In genomic region chr19:4519521-4520277, GRCh38 we compare ENCODE assay signal across 8 cellular contexts. TPM values are rescaled to one million over a fixed set of nuclear protein-coding genes. Genes with fewer than 3 reads are reported as not detected.
DNase-seq lines count a peak whose midpoint lies in the region; ATAC-seq lines count a peak whose summit lies in the region.
"Had no signal": no experiment of that assay in that cellular context is flagged by ENCODE, and none has a peak within 500 bp of the region (broad histone marks: within the 10 kb centered on the region; RNA-seq: fewer than 3 reads in every experiment).

No MANE protein-coding gene starts in this region.

- H2AFZ ChIP-seq in mesenchymal stem cell (ENCODE audit: low read depth, low read length) = no peak overlapping the region

- H2BK12ac ChIP-seq in mesenchymal stem cell (ENCODE audit: low read length in 2 of 2) = no peak overlapping the region

- H3K18ac ChIP-seq in mesenchymal stem cell (ENCODE audit: low read depth in 1 of 2, low read length in 2 of 2) = no peak overlapping the region

- WGBS in mesenchymal stem cell = 79% methylated on average over 9 of the region's 9 CpGs

- H3K4me3 ChIP-seq in mesenchymal stem cell (ENCODE audit: insufficient read depth in 1 of 2, low read depth in 1 of 2, low read length in 2 of 2) = no peak overlapping the region
- H3K4me3 ChIP-seq: smooth muscle cell had no signal

- peak overlapping the region in 1 of 2 experiments; percentile 7 for H3K4ac ChIP-seq in mesenchymal stem cell (ENCODE audit: low read depth in 1 of 2, low read length in 2 of 2)

- no peaks in the 10 kb centered on the region for H3K36me3 ChIP-seq in mesenchymal stem cell (ENCODE audit: control insufficient read depth in 1 of 2, insufficient read depth in 2 of 2, low read depth in 1 of 2, low read length in 2 of 2)

- H3K4me2 ChIP-seq in mesenchymal stem cell (ENCODE audit: low read length, poor library complexity, severe bottlenecking) = no peak overlapping the region
- H3K4me2 ChIP-seq: smooth muscle cell had no signal

- H3K23ac ChIP-seq in mesenchymal stem cell (ENCODE audit: low read length in 2 of 2) = no peak overlapping the region

- H4K8ac ChIP-seq in mesenchymal stem cell (ENCODE audit: low read length) = no peak overlapping the region

- H3K4me1 ChIP-seq in mesenchymal stem cell (ENCODE audit: control insufficient read depth, insufficient read depth, low read depth, low read length) = peaks cover 29% of the 10 kb centered on the region

- no peak overlapping the region for H2BK120ac ChIP-seq in mesenchymal stem cell (ENCODE audit: low read depth, low read length)

- peaks cover 0 to 25% of the 10 kb centered on the region in 2 experiments for H3K27me3 ChIP-seq in mesenchymal stem cell (ENCODE audit: control insufficient read depth in 1 of 2, insufficient read depth in 1 of 2, low read length in 2 of 2)

- H3K9me3 ChIP-seq in mesenchymal stem cell (ENCODE audit: control insufficient read depth, low read length) = no peaks in the 10 kb centered on the region

- no peak overlapping the region for H3K14ac ChIP-seq in mesenchymal stem cell (ENCODE audit: low read length in 2 of 2)

- H3K79me1 ChIP-seq in mesenchymal stem cell (replicated peaks; ENCODE audit: low read length, poor library complexity, severe bottlenecking) = no peaks in the 10 kb centered on the region

- ATAC-seq in GM19467 (IDR thresholded peaks at IDR 0.05; ENCODE audit: unreplicated experiment) = no peak

- no peak overlapping the region for H2BK5ac ChIP-seq in mesenchymal stem cell (ENCODE audit: low read depth, low read length, poor library complexity, severe bottlenecking)

- H4K91ac ChIP-seq in mesenchymal stem cell (ENCODE audit: low read length) = peak overlapping the region; percentile 34

- H3K27ac ChIP-seq in caudate nucleus (ENCODE audit: low read depth, low read length) = peak overlapping the region; percentile 88
- no peak overlapping the region for H3K27ac ChIP-seq in mesenchymal stem cell (ENCODE audit: low read length, poor library complexity, severe bottlenecking)

- H2BK15ac ChIP-seq in mesenchymal stem cell (ENCODE audit: low read depth, poor library complexity, severe bottlenecking) = no peak overlapping the region

- H2AK5ac ChIP-seq in mesenchymal stem cell (ENCODE audit: low read length, severe bottlenecking) = no peak overlapping the region

- peak; percentile 50 for DNase-seq in AG08395 (ENCODE audit: low spot score)
- peak in 5 of 61 donors; percentile 6 to 49 (median 19) for DNase-seq in caudate nucleus (lab: John Stamatoyannopoulos, UW)
- peak; percentile 53 for DNase-seq in mesenchymal stem cell
- DNase-seq in dedifferentiated amniotic fluid mesenchymal stem cell (ENCODE audit: extremely low spot score) = no peak
- no peak for DNase-seq in NCI-H748 treated with DMSO at 0.1 percent for 48 hours (lab: John Stamatoyannopoulos, UW)

- H3K9ac ChIP-seq in mesenchymal stem cell (ENCODE audit: low read length) = peak overlapping the region; percentile 76

RNA-seq across cellular contexts. Expression of gene PLIN4, which starts 1.4 kb away (rescaled TPM):
- polyA plus RNA-seq in mesenchymal stem cell (2013, experiment 1 of 2) = 0.01 TPM
- polyA plus RNA-seq in mesenchymal stem cell (2013, experiment 2 of 2) = 0.01 TPM

RNA-seq across cellular contexts. Expression of gene PLIN5, which starts 15.3 kb away (rescaled TPM):
- polyA plus RNA-seq in mesenchymal stem cell (2013, experiment 1 of 2) = not detected
- polyA plus RNA-seq in mesenchymal stem cell (2013, experiment 2 of 2) = not detected
- polyA plus RNA-seq: IgD-negative memory B cell, smooth muscle cell had no signal

RNA-seq across cellular contexts. Expression of gene LRG1, which starts 20.1 kb away (rescaled TPM):
- polyA plus RNA-seq in mesenchymal stem cell (2013, experiment 1 of 2) = 0.01 TPM
- polyA plus RNA-seq in mesenchymal stem cell (2013, experiment 2 of 2) = not detected
- polyA plus RNA-seq: smooth muscle cell had no signal

RNA-seq across cellular contexts. Expression of gene SEMA6B, which starts 39.8 kb away (rescaled TPM):
- 2.7 TPM for polyA plus RNA-seq in mesenchymal stem cell (2013, experiment 1 of 2)
- polyA plus RNA-seq in mesenchymal stem cell (2013, experiment 2 of 2) = 2.6 TPM
- polyA plus RNA-seq: IgD-negative memory B cell had no signal

RNA-seq across cellular contexts. Expression of gene HDGFL2, which starts 47.6 kb away (rescaled TPM):
- 45.0 TPM for polyA plus RNA-seq in mesenchymal stem cell (2013, experiment 1 of 2)
- 43.4 TPM for polyA plus RNA-seq in mesenchymal stem cell (2013, experiment 2 of 2)

Comparison
In these comparisons a context has a peak if more than half of its experiments do, and no peak if none do; other contexts are left out.
1. DNase-seq: peak in AG08395 (single experiment) and mesenchymal stem cell (single experiment); none in dedifferentiated amniotic fluid mesenchymal stem cell (single experiment) and NCI-H748 treated with DMSO at 0.1 percent for 48 hours (single experiment).